14 cellular contexts compared by ENCODE assay signal in the genomic region with DNA sequence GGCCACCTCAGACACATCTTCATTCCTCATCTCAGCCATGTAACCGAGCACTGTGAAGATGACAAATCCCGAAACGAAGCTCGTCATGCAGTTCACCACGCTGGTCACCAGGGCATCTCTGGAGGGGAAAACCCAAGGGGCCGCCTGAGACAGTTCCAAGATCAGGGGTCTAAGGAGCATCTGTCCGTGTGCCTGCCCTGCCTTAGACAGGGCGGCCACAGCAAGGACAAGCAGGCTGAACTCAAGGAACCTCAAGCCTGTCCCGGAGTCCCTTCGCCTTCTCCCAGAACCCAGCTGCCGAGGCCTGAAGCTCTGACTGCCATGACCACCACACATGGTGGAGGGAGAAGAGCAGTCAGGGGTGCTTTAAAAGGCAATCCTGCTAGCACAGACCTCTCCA. TPM values are rescaled to one million over a fixed set of nuclear protein-coding genes. Genes with fewer than 3 reads are reported as not detected.
DNase-seq lines count a peak whose midpoint lies in the region; ATAC-seq, FAIRE-seq and TF ChIP-seq lines count a peak whose summit lies in the region.
"Had no signal": no experiment of that assay in that cellular context is flagged by ENCODE, and none has a peak within 500 bp of the region (broad histone marks: within the 10 kb centered on the region; RNA-seq: fewer than 3 reads in every experiment).

No MANE protein-coding gene starts in this region.

- no peak overlapping the region for H2BK15ac ChIP-seq in H1 (ENCODE audit: low read length)

- H3K79me1 ChIP-seq in H1 (ENCODE audit: low read depth, low read length): no peaks in the 10 kb centered on the region; the same call in 1 of the 2 replicates

- H4K20me1 ChIP-seq in H1 (replicated peaks in 1 of 2; ENCODE audit: control insufficient read depth in 1 of 2, insufficient read depth in 2 of 2, low read length in 2 of 2): no peaks in the 10 kb centered on the region

- H3K27me3 ChIP-seq in H1 (replicated peaks in 1 of 4; ENCODE audit: control insufficient read depth in 3 of 4, extremely low read depth in 1 of 4, insufficient read depth in 3 of 4, low read length in 3 of 4): no peaks in the 10 kb centered on the region
- H3K27me3 ChIP-seq: tibial artery had no signal

- H4K5ac ChIP-seq in H1 (ENCODE audit: insufficient read length, low read depth, low read length): no peak overlapping the region

- peak; percentile 61 for ATAC-seq in GM19372 (IDR thresholded peaks at IDR 0.05; ENCODE audit: low read depth, unreplicated experiment)
- peak; percentile 78 for ATAC-seq in HG02798 (IDR thresholded peaks at IDR 0.05; ENCODE audit: poor library complexity, unreplicated experiment)

- H3K23me2 ChIP-seq in H1 (ENCODE audit: low read depth, low read length): no peaks in the 10 kb centered on the region

- no peak overlapping the region for H3K23ac ChIP-seq in H1 (ENCODE audit: insufficient read length)

- no peak overlapping the region for H3K27ac ChIP-seq in H1 (ENCODE audit: low read depth, low read length)
- H3K27ac ChIP-seq: tibial artery had no signal

- TF ChIP-seq POLR2A in H1 (IDR thresholded peaks at IDR 0.05; ENCODE audit: control extremely low read depth in 1 of 2, low read depth in 2 of 2, low read length in 2 of 2): no peak

- peak in 1 of 2 experiments; percentile 21; a peak in 1 of 4 replicates for TF ChIP-seq RAD21 in H1 (IDR thresholded peaks at IDR 0.05 in 1 of 2, conservative IDR thresholded peaks at IDR 0.05 in 1 of 2; ENCODE audit: low read depth in 2 of 2, low read length in 2 of 2)

- no peak for FAIRE-seq in H1 (lab: Jason Lieb, UNC)

- H3K4ac ChIP-seq in H1 (replicated peaks; ENCODE audit: insufficient read length, low read depth, low read length): no peak overlapping the region

- TF ChIP-seq CTCF in GM13976 (IDR thresholded peaks at IDR 0.05; ENCODE audit: borderline replicate concordance, control extremely low read depth, extremely low read depth, insufficient read depth, missing control alignments) (no peak), H1 (IDR thresholded peaks at IDR 0.05; ENCODE audit: control extremely low read depth in 1 of 3, insufficient read depth in 1 of 3, low read depth in 1 of 3, low read length in 3 of 3) (peak in 2 of 3 experiments; percentile 30 to 38; a peak in 2 of 4 replicates)

- peak overlapping the region; percentile 36; the same call in 1 of the 2 replicates for H2AFZ ChIP-seq in H1 (ENCODE audit: low read length)

- H2BK20ac ChIP-seq in H1 (ENCODE audit: low read length): no peak overlapping the region

- H3K18ac ChIP-seq in H1 (ENCODE audit: extremely low read depth, low read length): no peak overlapping the region

- peak overlapping the region; percentile 78; the same call in 1 of the 2 replicates for H4K8ac ChIP-seq in H1 (ENCODE audit: extremely low read depth, insufficient read depth, low read length)

- no peak overlapping the region for H2AK5ac ChIP-seq in H1 (ENCODE audit: low read depth, low read length)

- DNase-seq in GM13976 (ENCODE audit: low spot score): peak; percentile 79
- no peak for DNase-seq in H1 (ENCODE audit: low read depth in 1 of 2, low spot score in 2 of 2)
- DNase-seq in ACHN: no peak
- DNase-seq in NCI-H187 treated with DMSO at 0.1 percent for 48 hours (lab: John Stamatoyannopoulos, UW): no peak
- no peak for DNase-seq in HEK293T (ENCODE audit: extremely low spot score)
- no peak for DNase-seq in KG1 (lab: John Stamatoyannopoulos, UW)
- DNase-seq: activated T-cell treated with anti-CD3 and anti-CD28 coated beads, Interleukin-2, amount 50 U/mL, for 1 hour; NCI-H2029 treated with DMSO at 0.1 percent for 48 hours; retina had no signal

- no peak overlapping the region for H4K91ac ChIP-seq in H1 (replicated peaks; ENCODE audit: insufficient read length, low read length)

- WGBS in H1 (ENCODE audit: extremely low coverage in 1 of 2, insufficient coverage in 1 of 2, insufficient read length in 1 of 2, insufficient replicate concordance in 2 of 2, low coverage in 1 of 2, low lambda C conversion rate in 2 of 2, missing lambda C conversion rate in 1 of 2), 2 experiments: 87% methylated on average over 11 of the region's 11 CpGs; no CpG with 5 or more reads in 1 of the 2 experiments

- H3K9me3 ChIP-seq in H1 (ENCODE audit: insufficient read depth in 2 of 2, low read depth in 1 of 2, low read length in 1 of 2): no peaks in the 10 kb centered on the region
- H3K9me3 ChIP-seq: tibial artery had no signal

- in situ Hi-C loops in GM13976 (cut with MboI; ENCODE audit: low sequenced_read_pairs, unreplicated experiment): no loop called here
- in situ Hi-C loops in ACHN (cut with HindIII; ENCODE audit: low pct_ligation_motif_present, low pct_unique_long_range_greater_than_20kb, low sequenced_read_pairs): no loop called here

- no peak overlapping the region for H3K9ac ChIP-seq in H1 (replicated peaks in 1 of 4; ENCODE audit: extremely low read depth in 1 of 4, low read depth in 3 of 4, low read length in 3 of 4)

- CTCF ChIA-PET in H1 (lab: Charles Lee; ENCODE audit: partially characterized antibody) (interaction anchor here (0.9 to 2.2 kb wide), 9 partner anchors 10 to 99 kb away, joined by 3 to 7 read pairs (median 5); no protein-coding TSS in a partner anchor), HEK293T (lab: Yijun Ruan, JAX) (no interaction called here)

- H3K14ac ChIP-seq in H1 (ENCODE audit: insufficient read length): no peak overlapping the region

- no peak overlapping the region for H2BK120ac ChIP-seq in H1 (replicated peaks; ENCODE audit: low read depth, low read length)

- no peaks in the 10 kb centered on the region for H3K79me2 ChIP-seq in H1 (ENCODE audit: control insufficient read depth in 1 of 2, insufficient read depth in 2 of 2, low read length in 2 of 2)

- no peak overlapping the region for H3K56ac ChIP-seq in H1 (replicated peaks; ENCODE audit: insufficient read length, low read depth, low read length)

- no peaks in the 10 kb centered on the region for H3K36me3 ChIP-seq in H1 (ENCODE audit: control insufficient read depth in 2 of 4, insufficient read depth in 4 of 4, low read length in 3 of 4)
- H3K36me3 ChIP-seq: tibial artery had no signal

- no peak overlapping the region for H3K4me3 ChIP-seq in H1 (ENCODE audit: extremely low read depth in 1 of 4, insufficient read depth in 2 of 4, low read depth in 3 of 4, low read length in 4 of 4)
- H3K4me3 ChIP-seq: tibial artery had no signal

- POLR2A ChIA-PET in H1 (lab: Charles Lee; ENCODE audit: partially characterized antibody): interaction anchor here (1.0 kb wide), 1 partner anchor 11 kb away, joined by 3 read pairs; no protein-coding TSS in a partner anchor
- POLR2A ChIA-PET in HEK293T (lab: Yijun Ruan, JAX): no interaction called here

- H3K4me1 ChIP-seq in H1 (replicated peaks in 1 of 4; ENCODE audit: control insufficient read depth in 3 of 4, insufficient read depth in 4 of 4, low read length in 3 of 4): no peaks in the 10 kb centered on the region
- H3K4me1 ChIP-seq: tibial artery had no signal

- no peak overlapping the region for H2BK5ac ChIP-seq in H1 (ENCODE audit: low read depth, low read length)

- no peak for TF ChIP-seq EP300 in H1 (IDR thresholded peaks at IDR 0.05; ENCODE audit: borderline replicate concordance in 1 of 2, low read depth in 2 of 2, low read length in 2 of 2)

- no peak overlapping the region for H2BK12ac ChIP-seq in H1 (ENCODE audit: low read depth, low read length)

- no peak overlapping the region for H3K4me2 ChIP-seq in H1 (ENCODE audit: insufficient read depth in 1 of 2, low read depth in 2 of 2, low read length in 2 of 2)

TF ChIP-seq in H1, 55 proteins besides CTCF, POLR2A, EP300 and RAD21 (continues in another document):
- TF ChIP-seq YY1 (IDR thresholded peaks at IDR 0.05; ENCODE audit: low read depth, low read length) (no peak), EGR1 (IDR thresholded peaks at IDR 0.05; ENCODE audit: borderline replicate concordance, low read depth, low read length) (no peak), SIN3A (conservative IDR thresholded peaks at IDR 0.05 in 1 of 2, IDR thresholded peaks at IDR 0.05 in 1 of 2; ENCODE audit: low read depth in 1 of 2, low read length in 2 of 2) (no peak), GABPA (IDR thresholded peaks at IDR 0.05; ENCODE audit: borderline replicate concordance, insufficient read depth, low read length) (no peak)

TF ChIP-seq in HEK293T, 16 proteins besides CTCF, POLR2A, EP300 and RAD21:
- TF ChIP-seq HDGF (IDR thresholded peaks at IDR 0.05; ENCODE audit: borderline replicate concordance): no peak
- no peak for TF ChIP-seq BHLHE40 (IDR thresholded peaks at IDR 0.05; ENCODE audit: borderline replicate concordance)

RNA-seq across cellular contexts. Expression of gene SLC6A4, which starts 22.7 kb away (rescaled TPM):
- total RNA-seq in H1 (2021; fragmentation: NEBNext Ultra II Directional; extraction: Animal tissue kit (Norgen Biotek cat#: 25700)): 0.09 TPM in 1 of 2 replicates, not detected in the other
- polyA plus RNA-seq in H1 (2011; rRNA removed): 0.08 and 0.33 TPM in 2 replicates
- 0.05 TPM for polyA plus RNA-seq in H1 (2011; cell fraction: cytosol; rRNA removed)
- polyA plus RNA-seq in H1 (2011; cell fraction: nucleus; rRNA removed): 0.20 TPM
- polyA plus RNA-seq in H1 (2012, experiment 1 of 2): 0.09 to 0.40 TPM (median 0.11 TPM) in 4 replicates
- polyA plus RNA-seq in H1 (2012, experiment 2 of 2): 0.07 TPM
- 0.16 TPM for polyA plus RNA-seq in H1 (2013, experiment 1 of 2)
- polyA plus RNA-seq in H1 (2013, experiment 2 of 2): 0.06 TPM
- polyA minus RNA-seq in H1 (2011; rRNA and poly(A)+ RNA removed): 0.12 and 0.35 TPM in 2 replicates
- polyA minus RNA-seq in H1 (2011; cell fraction: cytosol; rRNA and poly(A)+ RNA removed): 0.37 TPM
- not detected for polyA minus RNA-seq in H1 (2011; cell fraction: nucleus; rRNA and poly(A)+ RNA removed)
- total RNA-seq: T-helper 2 cell treated with Interferon-gamma antibody and Interleukin-4, amounts not matched to agents 100 ng/mL and 5 ng/mL, for 36 hours had no signal
- polyA plus RNA-seq: CD14-positive monocyte had no signal
